1 cellular context compared by ENCODE assay signal in the genomic region with DNA sequence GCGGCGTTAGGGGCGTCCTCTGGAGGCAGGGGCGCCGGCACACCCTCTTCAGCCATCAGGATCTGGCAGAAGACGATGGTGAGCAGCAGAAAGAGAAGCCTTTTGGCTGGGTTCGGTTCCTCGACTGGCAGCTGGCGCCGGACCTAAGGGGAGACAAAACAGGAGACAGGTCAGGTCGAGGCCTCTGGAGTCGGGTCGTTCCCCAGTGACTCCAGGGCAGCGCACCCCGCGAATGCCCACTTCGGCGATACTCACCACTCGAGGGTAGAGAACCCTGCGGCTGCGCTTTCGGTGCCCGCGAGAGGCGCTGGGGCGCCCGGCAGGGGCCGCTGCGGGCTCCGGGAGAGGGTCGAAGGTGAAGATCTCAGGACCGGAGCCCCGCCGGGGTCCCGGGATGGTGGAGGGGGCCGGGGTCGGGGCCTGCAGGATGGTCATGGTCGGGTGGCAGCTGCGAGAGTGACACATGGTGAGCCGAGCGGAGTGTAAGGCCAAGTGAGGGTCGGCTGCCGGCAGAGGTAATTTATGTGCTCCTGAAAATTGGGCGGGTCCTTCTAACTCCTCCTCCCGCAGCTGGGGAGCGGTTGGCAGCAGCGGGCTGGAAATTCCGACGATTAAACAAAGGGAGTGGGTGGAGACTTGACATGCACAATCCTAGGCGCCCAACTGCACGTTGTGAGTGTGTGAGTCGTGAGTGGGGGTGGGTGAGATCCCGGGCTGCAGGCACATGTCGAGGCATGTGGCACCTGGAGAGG.
TF ChIP-seq lines count a peak whose summit lies in the region.

A gene with protein sequence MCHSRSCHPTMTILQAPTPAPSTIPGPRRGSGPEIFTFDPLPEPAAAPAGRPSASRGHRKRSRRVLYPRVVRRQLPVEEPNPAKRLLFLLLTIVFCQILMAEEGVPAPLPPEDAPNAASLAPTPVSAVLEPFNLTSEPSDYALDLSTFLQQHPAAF (minus strand): TSS at position 494 of the 752 bp plus-strand sequence. CDS start 29 bp downstream, at position 465.

TF ChIP-seq in HepG2, 621 proteins besides CTCF, POLR2A, EP300 and RAD21 (continued from another document and continues in another):
- TF ChIP-seq ZNF484 (CRISPR knock-in tag; IDR thresholded peaks at IDR 0.05; ENCODE audit: borderline replicate concordance, low read depth): no peak
- TF ChIP-seq, protein P1, sequence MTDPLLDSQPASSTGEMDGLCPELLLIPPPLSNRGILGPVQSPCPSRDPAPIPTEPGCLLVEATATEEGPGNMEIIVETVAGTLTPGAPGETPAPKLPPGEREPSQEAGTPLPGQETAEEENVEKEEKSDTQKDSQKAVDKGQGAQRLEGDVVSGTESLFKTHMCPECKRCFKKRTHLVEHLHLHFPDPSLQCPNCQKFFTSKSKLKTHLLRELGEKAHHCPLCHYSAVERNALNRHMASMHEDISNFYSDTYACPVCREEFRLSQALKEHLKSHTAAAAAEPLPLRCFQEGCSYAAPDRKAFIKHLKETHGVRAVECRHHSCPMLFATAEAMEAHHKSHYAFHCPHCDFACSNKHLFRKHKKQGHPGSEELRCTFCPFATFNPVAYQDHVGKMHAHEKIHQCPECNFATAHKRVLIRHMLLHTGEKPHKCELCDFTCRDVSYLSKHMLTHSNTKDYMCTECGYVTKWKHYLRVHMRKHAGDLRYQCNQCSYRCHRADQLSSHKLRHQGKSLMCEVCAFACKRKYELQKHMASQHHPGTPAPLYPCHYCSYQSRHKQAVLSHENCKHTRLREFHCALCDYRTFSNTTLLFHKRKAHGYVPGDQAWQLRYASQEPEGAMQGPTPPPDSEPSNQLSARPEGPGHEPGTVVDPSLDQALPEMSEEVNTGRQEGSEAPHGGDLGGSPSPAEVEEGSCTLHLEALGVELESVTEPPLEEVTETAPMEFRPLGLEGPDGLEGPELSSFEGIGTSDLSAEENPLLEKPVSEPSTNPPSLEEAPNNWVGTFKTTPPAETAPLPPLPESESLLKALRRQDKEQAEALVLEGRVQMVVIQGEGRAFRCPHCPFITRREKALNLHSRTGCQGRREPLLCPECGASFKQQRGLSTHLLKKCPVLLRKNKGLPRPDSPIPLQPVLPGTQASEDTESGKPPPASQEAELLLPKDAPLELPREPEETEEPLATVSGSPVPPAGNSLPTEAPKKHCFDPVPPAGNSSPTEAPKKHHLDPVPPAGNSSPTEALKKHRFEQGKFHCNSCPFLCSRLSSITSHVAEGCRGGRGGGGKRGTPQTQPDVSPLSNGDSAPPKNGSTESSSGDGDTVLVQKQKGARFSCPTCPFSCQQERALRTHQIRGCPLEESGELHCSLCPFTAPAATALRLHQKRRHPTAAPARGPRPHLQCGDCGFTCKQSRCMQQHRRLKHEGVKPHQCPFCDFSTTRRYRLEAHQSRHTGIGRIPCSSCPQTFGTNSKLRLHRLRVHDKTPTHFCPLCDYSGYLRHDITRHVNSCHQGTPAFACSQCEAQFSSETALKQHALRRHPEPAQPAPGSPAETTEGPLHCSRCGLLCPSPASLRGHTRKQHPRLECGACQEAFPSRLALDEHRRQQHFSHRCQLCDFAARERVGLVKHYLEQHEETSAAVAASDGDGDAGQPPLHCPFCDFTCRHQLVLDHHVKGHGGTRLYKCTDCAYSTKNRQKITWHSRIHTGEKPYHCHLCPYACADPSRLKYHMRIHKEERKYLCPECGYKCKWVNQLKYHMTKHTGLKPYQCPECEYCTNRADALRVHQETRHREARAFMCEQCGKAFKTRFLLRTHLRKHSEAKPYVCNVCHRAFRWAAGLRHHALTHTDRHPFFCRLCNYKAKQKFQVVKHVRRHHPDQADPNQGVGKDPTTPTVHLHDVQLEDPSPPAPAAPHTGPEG (CRISPR knock-in tag; IDR thresholded peaks at IDR 0.05): peak; percentile 81; the same call in 1 of the 2 replicates
- TF ChIP-seq ZNF546 (CRISPR knock-in tag; conservative IDR thresholded peaks at IDR 0.05): no peak
- TF ChIP-seq FLYWCH1 (CRISPR knock-in tag; IDR thresholded peaks at IDR 0.05): no peak; the same call in 1 of the 2 replicates
- TF ChIP-seq FOXK1 (CRISPR knock-in tag; IDR thresholded peaks at IDR 0.05; ENCODE audit: borderline replicate concordance, low read depth): peak; percentile 64
- TF ChIP-seq ZFP62 (CRISPR knock-in tag; IDR thresholded peaks at IDR 0.05): no peak
- TF ChIP-seq TCF12 (IDR thresholded peaks at IDR 0.05): no peak
- peak; percentile 91 for TF ChIP-seq TCF12 (CRISPR knock-in tag; IDR thresholded peaks at IDR 0.05)
- TF ChIP-seq, protein P2, sequence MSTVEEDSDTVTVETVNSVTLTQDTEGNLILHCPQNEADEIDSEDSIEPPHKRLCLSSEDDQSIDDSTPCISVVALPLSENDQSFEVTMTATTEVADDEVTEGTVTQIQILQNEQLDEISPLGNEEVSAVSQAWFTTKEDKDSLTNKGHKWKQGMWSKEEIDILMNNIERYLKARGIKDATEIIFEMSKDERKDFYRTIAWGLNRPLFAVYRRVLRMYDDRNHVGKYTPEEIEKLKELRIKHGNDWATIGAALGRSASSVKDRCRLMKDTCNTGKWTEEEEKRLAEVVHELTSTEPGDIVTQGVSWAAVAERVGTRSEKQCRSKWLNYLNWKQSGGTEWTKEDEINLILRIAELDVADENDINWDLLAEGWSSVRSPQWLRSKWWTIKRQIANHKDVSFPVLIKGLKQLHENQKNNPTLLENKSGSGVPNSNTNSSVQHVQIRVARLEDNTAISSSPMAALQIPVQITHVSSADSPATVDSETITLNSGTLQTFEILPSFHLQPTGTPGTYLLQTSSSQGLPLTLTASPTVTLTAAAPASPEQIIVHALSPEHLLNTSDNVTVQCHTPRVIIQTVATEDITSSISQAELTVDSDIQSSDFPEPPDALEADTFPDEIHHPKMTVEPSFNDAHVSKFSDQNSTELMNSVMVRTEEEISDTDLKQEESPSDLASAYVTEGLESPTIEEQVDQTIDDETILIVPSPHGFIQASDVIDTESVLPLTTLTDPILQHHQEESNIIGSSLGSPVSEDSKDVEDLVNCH (CRISPR knock-in tag; IDR thresholded peaks at IDR 0.05): no peak
- TF ChIP-seq, protein P3, sequence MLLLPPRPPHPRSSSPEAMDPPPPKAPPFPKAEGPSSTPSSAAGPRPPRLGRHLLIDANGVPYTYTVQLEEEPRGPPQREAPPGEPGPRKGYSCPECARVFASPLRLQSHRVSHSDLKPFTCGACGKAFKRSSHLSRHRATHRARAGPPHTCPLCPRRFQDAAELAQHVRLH (CRISPR knock-in tag; IDR thresholded peaks at IDR 0.05; ENCODE audit: borderline replicate concordance, low read depth): peak; percentile 95; the same call in 1 of the 2 replicates
- TF ChIP-seq CC2D1A (CRISPR knock-in tag; IDR thresholded peaks at IDR 0.05): no peak
- no peak for TF ChIP-seq TCF7L2 (IDR thresholded peaks at IDR 0.05; ENCODE audit: low read depth, low read length)
- TF ChIP-seq ZNF788 (CRISPR knock-in tag; IDR thresholded peaks at IDR 0.05; ENCODE audit: borderline replicate concordance): peak; percentile 73
- TF ChIP-seq ELF1 (CRISPR knock-in tag; IDR thresholded peaks at IDR 0.05): no peak
- no peak; the same call in 1 of the 2 replicates for TF ChIP-seq ZNF510 (CRISPR knock-in tag; IDR thresholded peaks at IDR 0.05; ENCODE audit: low read depth)
- no peak for TF ChIP-seq ZNF326 (CRISPR knock-in tag; IDR thresholded peaks at IDR 0.05; ENCODE audit: borderline replicate concordance)
- TF ChIP-seq, protein P4, sequence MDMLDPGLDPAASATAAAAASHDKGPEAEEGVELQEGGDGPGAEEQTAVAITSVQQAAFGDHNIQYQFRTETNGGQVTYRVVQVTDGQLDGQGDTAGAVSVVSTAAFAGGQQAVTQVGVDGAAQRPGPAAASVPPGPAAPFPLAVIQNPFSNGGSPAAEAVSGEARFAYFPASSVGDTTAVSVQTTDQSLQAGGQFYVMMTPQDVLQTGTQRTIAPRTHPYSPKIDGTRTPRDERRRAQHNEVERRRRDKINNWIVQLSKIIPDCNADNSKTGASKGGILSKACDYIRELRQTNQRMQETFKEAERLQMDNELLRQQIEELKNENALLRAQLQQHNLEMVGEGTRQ (IDR thresholded peaks at IDR 0.05; ENCODE audit: low read depth, low read length): no peak
- TF ChIP-seq, protein P4 (CRISPR knock-in tag; IDR thresholded peaks at IDR 0.05; ENCODE audit: borderline replicate concordance): no peak
- TF ChIP-seq JUND (CRISPR knock-in tag; IDR thresholded peaks at IDR 0.05): no peak
- TF ChIP-seq ETV6 (CRISPR knock-in tag; conservative IDR thresholded peaks at IDR 0.05): peak; percentile 84
- TF ChIP-seq ZNF12 (CRISPR knock-in tag; IDR thresholded peaks at IDR 0.05): peak; percentile 83
- TF ChIP-seq ZFY (CRISPR knock-in tag; IDR thresholded peaks at IDR 0.05): peak; percentile 94
- TF ChIP-seq, protein P5, sequence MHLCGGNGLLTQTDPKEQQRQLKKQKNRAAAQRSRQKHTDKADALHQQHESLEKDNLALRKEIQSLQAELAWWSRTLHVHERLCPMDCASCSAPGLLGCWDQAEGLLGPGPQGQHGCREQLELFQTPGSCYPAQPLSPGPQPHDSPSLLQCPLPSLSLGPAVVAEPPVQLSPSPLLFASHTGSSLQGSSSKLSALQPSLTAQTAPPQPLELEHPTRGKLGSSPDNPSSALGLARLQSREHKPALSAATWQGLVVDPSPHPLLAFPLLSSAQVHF (CRISPR knock-in tag; IDR thresholded peaks at IDR 0.05): peak; percentile 72; the same call in 1 of the 2 replicates
- peak; percentile 81 for TF ChIP-seq RXRA (CRISPR knock-in tag; IDR thresholded peaks at IDR 0.05)
- TF ChIP-seq, protein P6, sequence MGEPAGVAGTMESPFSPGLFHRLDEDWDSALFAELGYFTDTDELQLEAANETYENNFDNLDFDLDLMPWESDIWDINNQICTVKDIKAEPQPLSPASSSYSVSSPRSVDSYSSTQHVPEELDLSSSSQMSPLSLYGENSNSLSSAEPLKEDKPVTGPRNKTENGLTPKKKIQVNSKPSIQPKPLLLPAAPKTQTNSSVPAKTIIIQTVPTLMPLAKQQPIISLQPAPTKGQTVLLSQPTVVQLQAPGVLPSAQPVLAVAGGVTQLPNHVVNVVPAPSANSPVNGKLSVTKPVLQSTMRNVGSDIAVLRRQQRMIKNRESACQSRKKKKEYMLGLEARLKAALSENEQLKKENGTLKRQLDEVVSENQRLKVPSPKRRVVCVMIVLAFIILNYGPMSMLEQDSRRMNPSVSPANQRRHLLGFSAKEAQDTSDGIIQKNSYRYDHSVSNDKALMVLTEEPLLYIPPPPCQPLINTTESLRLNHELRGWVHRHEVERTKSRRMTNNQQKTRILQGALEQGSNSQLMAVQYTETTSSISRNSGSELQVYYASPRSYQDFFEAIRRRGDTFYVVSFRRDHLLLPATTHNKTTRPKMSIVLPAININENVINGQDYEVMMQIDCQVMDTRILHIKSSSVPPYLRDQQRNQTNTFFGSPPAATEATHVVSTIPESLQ (CRISPR knock-in tag; conservative IDR thresholded peaks at IDR 0.05): no peak; the same call in 1 of the 2 replicates
- TF ChIP-seq ATF7-NPFF (CRISPR knock-in tag; IDR thresholded peaks at IDR 0.05; ENCODE audit: low read depth): peak; percentile 83
- TF ChIP-seq KDM5B (CRISPR knock-in tag; IDR thresholded peaks at IDR 0.05; ENCODE audit: borderline replicate concordance): peak; percentile 67; the same call in 1 of the 2 replicates
- TF ChIP-seq, protein P7, sequence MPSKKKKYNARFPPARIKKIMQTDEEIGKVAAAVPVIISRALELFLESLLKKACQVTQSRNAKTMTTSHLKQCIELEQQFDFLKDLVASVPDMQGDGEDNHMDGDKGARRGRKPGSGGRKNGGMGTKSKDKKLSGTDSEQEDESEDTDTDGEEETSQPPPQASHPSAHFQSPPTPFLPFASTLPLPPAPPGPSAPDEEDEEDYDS (CRISPR knock-in tag; IDR thresholded peaks at IDR 0.05): peak; percentile 100
- TF ChIP-seq, protein P8, sequence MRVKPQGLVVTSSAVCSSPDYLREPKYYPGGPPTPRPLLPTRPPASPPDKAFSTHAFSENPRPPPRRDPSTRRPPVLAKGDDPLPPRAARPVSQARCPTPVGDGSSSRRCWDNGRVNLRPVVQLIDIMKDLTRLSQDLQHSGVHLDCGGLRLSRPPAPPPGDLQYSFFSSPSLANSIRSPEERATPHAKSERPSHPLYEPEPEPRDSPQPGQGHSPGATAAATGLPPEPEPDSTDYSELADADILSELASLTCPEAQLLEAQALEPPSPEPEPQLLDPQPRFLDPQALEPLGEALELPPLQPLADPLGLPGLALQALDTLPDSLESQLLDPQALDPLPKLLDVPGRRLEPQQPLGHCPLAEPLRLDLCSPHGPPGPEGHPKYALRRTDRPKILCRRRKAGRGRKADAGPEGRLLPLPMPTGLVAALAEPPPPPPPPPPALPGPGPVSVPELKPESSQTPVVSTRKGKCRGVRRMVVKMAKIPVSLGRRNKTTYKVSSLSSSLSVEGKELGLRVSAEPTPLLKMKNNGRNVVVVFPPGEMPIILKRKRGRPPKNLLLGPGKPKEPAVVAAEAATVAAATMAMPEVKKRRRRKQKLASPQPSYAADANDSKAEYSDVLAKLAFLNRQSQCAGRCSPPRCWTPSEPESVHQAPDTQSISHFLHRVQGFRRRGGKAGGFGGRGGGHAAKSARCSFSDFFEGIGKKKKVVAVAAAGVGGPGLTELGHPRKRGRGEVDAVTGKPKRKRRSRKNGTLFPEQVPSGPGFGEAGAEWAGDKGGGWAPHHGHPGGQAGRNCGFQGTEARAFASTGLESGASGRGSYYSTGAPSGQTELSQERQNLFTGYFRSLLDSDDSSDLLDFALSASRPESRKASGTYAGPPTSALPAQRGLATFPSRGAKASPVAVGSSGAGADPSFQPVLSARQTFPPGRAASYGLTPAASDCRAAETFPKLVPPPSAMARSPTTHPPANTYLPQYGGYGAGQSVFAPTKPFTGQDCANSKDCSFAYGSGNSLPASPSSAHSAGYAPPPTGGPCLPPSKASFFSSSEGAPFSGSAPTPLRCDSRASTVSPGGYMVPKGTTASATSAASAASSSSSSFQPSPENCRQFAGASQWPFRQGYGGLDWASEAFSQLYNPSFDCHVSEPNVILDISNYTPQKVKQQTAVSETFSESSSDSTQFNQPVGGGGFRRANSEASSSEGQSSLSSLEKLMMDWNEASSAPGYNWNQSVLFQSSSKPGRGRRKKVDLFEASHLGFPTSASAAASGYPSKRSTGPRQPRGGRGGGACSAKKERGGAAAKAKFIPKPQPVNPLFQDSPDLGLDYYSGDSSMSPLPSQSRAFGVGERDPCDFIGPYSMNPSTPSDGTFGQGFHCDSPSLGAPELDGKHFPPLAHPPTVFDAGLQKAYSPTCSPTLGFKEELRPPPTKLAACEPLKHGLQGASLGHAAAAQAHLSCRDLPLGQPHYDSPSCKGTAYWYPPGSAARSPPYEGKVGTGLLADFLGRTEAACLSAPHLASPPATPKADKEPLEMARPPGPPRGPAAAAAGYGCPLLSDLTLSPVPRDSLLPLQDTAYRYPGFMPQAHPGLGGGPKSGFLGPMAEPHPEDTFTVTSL (CRISPR knock-in tag; IDR thresholded peaks at IDR 0.05; ENCODE audit: borderline replicate concordance): no peak; the same call in 1 of the 2 replicates
- TF ChIP-seq ZNF749 (CRISPR knock-in tag; IDR thresholded peaks at IDR 0.05; ENCODE audit: borderline replicate concordance): no peak; the same call in 1 of the 2 replicates
- TF ChIP-seq, protein P9, sequence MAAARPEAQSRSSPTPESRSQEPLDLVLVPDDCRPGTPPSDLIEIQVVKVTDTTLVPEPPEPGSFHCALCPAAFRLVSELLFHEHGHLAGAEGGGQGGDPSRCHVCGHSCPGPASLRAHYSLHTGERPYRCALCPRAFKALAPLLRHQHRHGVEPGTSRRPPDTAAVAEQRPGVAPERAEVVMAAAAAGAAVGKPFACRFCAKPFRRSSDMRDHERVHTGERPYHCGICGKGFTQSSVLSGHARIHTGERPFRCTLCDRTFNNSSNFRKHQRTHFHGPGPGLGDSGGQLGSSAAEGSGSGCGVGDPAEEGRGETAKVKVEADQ (CRISPR knock-in tag; IDR thresholded peaks at IDR 0.05; ENCODE audit: borderline replicate concordance): no peak
- peak; percentile 7; the same call in 1 of the 2 replicates for TF ChIP-seq EED (CRISPR knock-in tag; IDR thresholded peaks at IDR 0.05)
